21 cellular contexts compared by ENCODE assay signal in genomic region chr12:25100203-25100602, GRCh38.
DNase-seq lines count a peak whose midpoint lies in the region; ATAC-seq, FAIRE-seq and TF ChIP-seq lines count a peak whose summit lies in the region.
"Had no signal": no experiment of that assay in that cellular context is flagged by ENCODE, and none has a peak within 500 bp of the region (broad histone marks: within the 10 kb centered on the region; RNA-seq: fewer than 3 reads in every experiment).

No MANE protein-coding gene starts in this region.

- H3K56ac ChIP-seq in IMR-90 (ENCODE audit: extremely low read depth, insufficient read depth, low read length) = no peak overlapping the region

- dilution Hi-C loops in IMR-90 (cut with HindIII; ENCODE audit: low sequenced_read_pairs, unreplicated experiment) = no loop called here

- TF ChIP-seq CTCF in IMR-90 (conservative IDR thresholded peaks at IDR 0.05; ENCODE audit: low read depth, low read length) = no peak
- TF ChIP-seq CTCF in astrocyte (IDR thresholded peaks at IDR 0.05; ENCODE audit: insufficient read depth, low read depth, low read length) = no peak
- TF ChIP-seq CTCF in mesothelial cell of epicardium (IDR thresholded peaks at IDR 0.05; ENCODE audit: unreplicated experiment) = no peak

- no peak for ATAC-seq in stimulated activated naive CD8-positive, alpha-beta T cell treated with anti-CD3 and anti-CD28 coated beads, Interleukin-15, Interleukin-2, amounts not matched to agents 100 U/mL and 50 U/mL, for 24 hours
- ATAC-seq in IMR-90 (ENCODE audit: low read depth) = no peak
- ATAC-seq in HG03354 (IDR thresholded peaks at IDR 0.05; ENCODE audit: poor library complexity, severe bottlenecking, unreplicated experiment) = no peak

- H3K9me3 ChIP-seq in IMR-90 (ENCODE audit: control insufficient read depth, insufficient read depth, low read length) (no peaks in the 10 kb centered on the region), astrocyte (ENCODE audit: insufficient read depth, low read depth, low read length) (no peaks in the 10 kb centered on the region)
- H3K9me3 ChIP-seq: BE2C had no signal

- H4K5ac ChIP-seq in IMR-90 (ENCODE audit: low read depth, low read length) = no peak overlapping the region

- BruUV-seq in IMR-90 (replicated peaks; lab: Mats Ljungman, UMichigan) = no TSS peak

- H3K4me3 ChIP-seq in IMR-90 (ENCODE audit: insufficient read depth, low read depth, low read length) = no peak overlapping the region
- no peak overlapping the region for H3K4me3 ChIP-seq in astrocyte (ENCODE audit: insufficient read depth, low read depth, low read length)

- H3K36me3 Mint-ChIP-seq in stimulated activated naive CD8-positive, alpha-beta T cell treated with anti-CD3 and anti-CD28 coated beads, Interleukin-15, Interleukin-2, amounts not matched to agents 100 ng/mL and 50 ng/mL, for 24 hours (ENCODE audit: low read depth) = peaks cover 45% of the 10 kb centered on the region
- no peaks in the 10 kb centered on the region for H3K36me3 Mint-ChIP-seq in astrocyte (ENCODE audit: low read depth, unreplicated experiment)
- H3K36me3 Mint-ChIP-seq in mesothelial cell of epicardium = no peaks in the 10 kb centered on the region

- H3K79me1 ChIP-seq in IMR-90 (ENCODE audit: low read depth in 1 of 2, low read length in 2 of 2) = no peaks in the 10 kb centered on the region

- H2AFZ ChIP-seq in IMR-90 (replicated peaks; ENCODE audit: low read length, poor library complexity) (no peak overlapping the region), astrocyte (ENCODE audit: low read depth, low read length) (no peak overlapping the region)

- no peak for TF ChIP-seq RAD21 in IMR-90 (IDR thresholded peaks at IDR 0.05; ENCODE audit: low read length)

- no peak overlapping the region for H3K4me2 ChIP-seq in IMR-90 (ENCODE audit: low read depth, low read length)
- H3K4me2 ChIP-seq in astrocyte (ENCODE audit: low read length) = no peak overlapping the region

- H3K36me3 ChIP-seq in IMR-90 (ENCODE audit: control insufficient read depth, insufficient read depth, low read length) = no peaks in the 10 kb centered on the region
- no peaks in the 10 kb centered on the region for H3K36me3 ChIP-seq in astrocyte (ENCODE audit: insufficient read depth, low read length)
- H3K36me3 ChIP-seq: BE2C had no signal

- DNase-seq in stimulated activated naive CD8-positive, alpha-beta T cell treated with anti-CD3 and anti-CD28 coated beads, Interleukin-15, Interleukin-2, amounts not matched to agents 100 U/mL and 50 U/mL, for 24 hours = no peak
- DNase-seq in IMR-90 (no peak), astrocyte (ENCODE audit: low read depth) (no peak), mesothelial cell of epicardium (ENCODE audit: low spot score in 2 of 2, unreplicated experiment in 2 of 2) (no peak), NCI-H1417 treated with DMSO at 0.1 percent for 48 hours (lab: John Stamatoyannopoulos, UW) (no peak), SHP77 treated with DMSO at 0.1 percent for 48 hours (lab: John Stamatoyannopoulos, UW) (no peak)
- DNase-seq: ACHN, BE2C, DMS 273 treated with DMSO at 0.1 percent for 48 hours, EL, HCEC 1CT, MM.1S, NCI-H1417, NCI-H2029, NCI-H2171 treated with DMSO at 0.1 percent for 48 hours, NCI-H774, SIG-M5 had no signal

- H3K9me3 Mint-ChIP-seq in stimulated activated naive CD8-positive, alpha-beta T cell treated with anti-CD3 and anti-CD28 coated beads, Interleukin-15, Interleukin-2, amounts not matched to agents 100 ng/mL and 50 ng/mL, for 24 hours = no peaks in the 10 kb centered on the region
- H3K9me3 Mint-ChIP-seq in astrocyte (ENCODE audit: unreplicated experiment) = peaks cover 3% of the 10 kb centered on the region
- peaks cover under 1% of the 10 kb centered on the region for H3K9me3 Mint-ChIP-seq in mesothelial cell of epicardium

- H3K4me1 ChIP-seq in IMR-90 (ENCODE audit: control insufficient read depth, insufficient read depth, low read length) (no peaks in the 10 kb centered on the region), astrocyte (ENCODE audit: insufficient read depth, low read length) (no peaks in the 10 kb centered on the region)
- H3K4me1 ChIP-seq: BE2C had no signal

- H2AK9ac ChIP-seq in IMR-90 (replicated peaks; ENCODE audit: low read depth, low read length, poor library complexity) = no peak overlapping the region

- H3K27me3 Mint-ChIP-seq in stimulated activated naive CD8-positive, alpha-beta T cell treated with anti-CD3 and anti-CD28 coated beads, Interleukin-15, Interleukin-2, amounts not matched to agents 100 ng/mL and 50 ng/mL, for 24 hours = no peaks in the 10 kb centered on the region
- H3K27me3 Mint-ChIP-seq in astrocyte (ENCODE audit: low read depth, unreplicated experiment) (no peaks in the 10 kb centered on the region), mesothelial cell of epicardium (ENCODE audit: low read depth) (peaks cover 2% of the 10 kb centered on the region)

- H4K91ac ChIP-seq in IMR-90 (ENCODE audit: insufficient read depth, low read depth, low read length) = no peak overlapping the region

- H3K9me1 ChIP-seq in IMR-90 (ENCODE audit: insufficient read depth, low read length) = no peaks in the 10 kb centered on the region

- no peak overlapping the region for H2BK15ac ChIP-seq in IMR-90 (ENCODE audit: low read depth, low read length)

- no peak for FAIRE-seq in astrocyte (lab: Jason Lieb, UNC)
- FAIRE-seq: RCC 7860 had no signal

- POLR2A ChIA-PET in IMR-90 (lab: Charles Lee; ENCODE audit: unreplicated experiment) = no interaction called here

- no CpG with 5 or more reads among the region's 2 CpGs for WGBS in IMR-90 (ENCODE audit: extremely low coverage in 2 of 2, insufficient read length in 1 of 2), 2 experiments

- in situ Hi-C loops in IMR-90 (cut with MboI; ENCODE audit: low sequenced_read_pairs) = no loop called here

- H2BK5ac ChIP-seq in IMR-90 (ENCODE audit: low read depth, low read length, poor library complexity, severe bottlenecking) = no peak overlapping the region

- H2AK5ac ChIP-seq in IMR-90 (ENCODE audit: low read depth, low read length) = no peak overlapping the region

- H3K23ac ChIP-seq in IMR-90 (ENCODE audit: low read depth, low read length) = no peak overlapping the region; the same call in 1 of the 2 replicates

- CTCF ChIA-PET in IMR-90 (lab: Yijun Ruan, JAX) = no interaction called here

- H3K27ac ChIP-seq in IMR-90 (ENCODE audit: insufficient read depth, low read length) (no peak overlapping the region), astrocyte (ENCODE audit: low read depth, low read length) (no peak overlapping the region)
- H3K27ac ChIP-seq: HL-60 had no signal

- no peaks in the 10 kb centered on the region for H4K20me1 ChIP-seq in IMR-90 (ENCODE audit: insufficient read depth, low read length)
- H4K20me1 ChIP-seq in astrocyte (ENCODE audit: insufficient read depth, low read length) = no peaks in the 10 kb centered on the region

- intact Hi-C loops in IMR-90 (cut with micrococcal nuclease) = no loop called here

- TF ChIP-seq POLR2A in IMR-90 (IDR thresholded peaks at IDR 0.05; ENCODE audit: low read depth, low read length) = no peak

- peaks cover 12% of the 10 kb centered on the region for H3K4me1 Mint-ChIP-seq in stimulated activated naive CD8-positive, alpha-beta T cell treated with anti-CD3 and anti-CD28 coated beads, Interleukin-15, Interleukin-2, amounts not matched to agents 100 ng/mL and 50 ng/mL, for 24 hours (ENCODE audit: low read depth)
- H3K4me1 Mint-ChIP-seq in astrocyte (ENCODE audit: low read depth, unreplicated experiment) (no peaks in the 10 kb centered on the region), mesothelial cell of epicardium (no peaks in the 10 kb centered on the region)

- H3K4me3 Mint-ChIP-seq in stimulated activated naive CD8-positive, alpha-beta T cell treated with anti-CD3 and anti-CD28 coated beads, Interleukin-15, Interleukin-2, amounts not matched to agents 100 ng/mL and 50 ng/mL, for 24 hours = no peak overlapping the region
- no peak overlapping the region for H3K4me3 Mint-ChIP-seq in astrocyte (ENCODE audit: unreplicated experiment)
- no peak overlapping the region for H3K4me3 Mint-ChIP-seq in mesothelial cell of epicardium

- H3K14ac ChIP-seq in IMR-90 (replicated peaks; ENCODE audit: low read depth, low read length) = peak overlapping the region; percentile 37; the same call in 1 of the 2 replicates

- H3K27ac Mint-ChIP-seq in stimulated activated naive CD8-positive, alpha-beta T cell treated with anti-CD3 and anti-CD28 coated beads, Interleukin-15, Interleukin-2, amounts not matched to agents 100 ng/mL and 50 ng/mL, for 24 hours = peak overlapping the region; percentile 9
- H3K27ac Mint-ChIP-seq in astrocyte (ENCODE audit: unreplicated experiment) (peak overlapping the region; percentile 56), mesothelial cell of epicardium (no peak overlapping the region)

- no peak overlapping the region for H3K9ac ChIP-seq in IMR-90 (ENCODE audit: low read depth, low read length)
- H3K9ac ChIP-seq in astrocyte (ENCODE audit: low read length) = no peak overlapping the region

- H2BK120ac ChIP-seq in IMR-90 (ENCODE audit: low read depth, low read length) = 0 out of 2 replicates have a peak overlapping the region, but pooled peaks have one; percentile 34

- H3K27me3 ChIP-seq in IMR-90 (ENCODE audit: control insufficient read depth, insufficient read depth, low read length) = peaks cover 4% of the 10 kb centered on the region; the same call in 1 of the 2 replicates
- H3K27me3 ChIP-seq in astrocyte (ENCODE audit: insufficient read depth, low read length) = no peaks in the 10 kb centered on the region

- H3K79me2 ChIP-seq in astrocyte (ENCODE audit: insufficient read depth, low read length) = no peaks in the 10 kb centered on the region

- H4K8ac ChIP-seq in IMR-90 (ENCODE audit: low read depth in 2 of 2, low read length in 2 of 2) = 0 out of 4 replicates have a peak overlapping the region, but pooled peaks of 1 of the 2 experiments have one; percentile 30

- H3K4ac ChIP-seq in IMR-90 (ENCODE audit: low read depth, low read length) = peak overlapping the region; percentile 41; the same call in 1 of the 2 replicates

- H3K18ac ChIP-seq in IMR-90 (ENCODE audit: low read depth, low read length) = no peak overlapping the region

- peak overlapping the region; percentile 39; the same call in 1 of the 2 replicates for H2BK20ac ChIP-seq in IMR-90 (ENCODE audit: low read depth, low read length)

TF ChIP-seq in IMR-90, 13 proteins besides CTCF, POLR2A, EP300 and RAD21 (continues in another document):
- TF ChIP-seq MAZ (IDR thresholded peaks at IDR 0.05; ENCODE audit: borderline replicate concordance, low read depth, low read length) (no peak), BHLHE40 (IDR thresholded peaks at IDR 0.05; ENCODE audit: low read depth, low read length) (no peak), RCOR1 (IDR thresholded peaks at IDR 0.05; ENCODE audit: insufficient replicate concordance, low read length) (no peak), SMC3 (IDR thresholded peaks at IDR 0.05; ENCODE audit: low read depth, low read length) (no peak), FOS (IDR thresholded peaks at IDR 0.05; ENCODE audit: low read depth, low read length) (no peak), RFX5 (IDR thresholded peaks at IDR 0.05; ENCODE audit: low read depth, low read length) (no peak), CEBPB (IDR thresholded peaks at IDR 0.05; ENCODE audit: low read depth, low read length) (no peak)
